Comparison of ENCODE assay signal across 16 cellular contexts in genomic region chrX:56343231-56343630, GRCh38.
DNase-seq lines count a peak whose midpoint lies in the region; ATAC-seq and TF ChIP-seq lines count a peak whose summit lies in the region.
"Had no signal": no experiment of that assay in that cellular context is flagged by ENCODE, and none has a peak within 500 bp of the region (broad histone marks: within the 10 kb centered on the region; RNA-seq: fewer than 3 reads in every experiment).

No MANE protein-coding gene starts in this region.

- no peak overlapping the region for H3K4me3 ChIP-seq in WERI-Rb-1 (ENCODE audit: low read depth, low read length)
- H3K4me3 ChIP-seq: GM23248, K562 had no signal

- H3K27me3 ChIP-seq in WERI-Rb-1 (ENCODE audit: insufficient read depth, low read depth, severe bottlenecking), result peaks cover 19% of the 10 kb centered on the region
- H3K27me3 ChIP-seq: BE2C had no signal

- no peak overlapping the region for H3K27ac ChIP-seq in WERI-Rb-1
- H3K27ac ChIP-seq: GM23248, HL-60 had no signal

- peak overlapping the region in 2 of 3 donors; percentile 4 to 33 for H3K4me3 Mint-ChIP-seq in T-cell
- no peak overlapping the region for H3K4me3 Mint-ChIP-seq in activated T-cell treated with anti-CD3 and anti-CD28 coated beads, Interleukin-2, amount 50 U/mL, for 24 hours

- H3K36me3 ChIP-seq in WERI-Rb-1, result no peaks in the 10 kb centered on the region
- H3K36me3 ChIP-seq: BE2C had no signal

- POLR2A ChIA-PET in T-cell (lab: Charles Lee), result no interaction called here

- ATAC-seq in Right ventricle myocardium inferior, result no peak
- no peak for ATAC-seq in T-cell (replicated peaks in 1 of 4)
- no peak for ATAC-seq in GM21619 (IDR thresholded peaks at IDR 0.05; ENCODE audit: unreplicated experiment)
- ATAC-seq: K562 had no signal

- no peaks in the 10 kb centered on the region for H3K9me3 ChIP-seq in WERI-Rb-1 (ENCODE audit: severe bottlenecking)
- H3K9me3 ChIP-seq: BE2C had no signal

- peaks cover 8% of the 10 kb centered on the region for H3K36me3 Mint-ChIP-seq in T-cell
- H3K36me3 Mint-ChIP-seq in activated T-cell treated with anti-CD3 and anti-CD28 coated beads, Interleukin-2, amount 50 U/mL, for 24 hours (ENCODE audit: low read depth), result no peaks in the 10 kb centered on the region

- peak overlapping the region in 1 of 2 donors; percentile 68 for H3K27ac Mint-ChIP-seq in T-cell
- no peak overlapping the region for H3K27ac Mint-ChIP-seq in activated T-cell treated with anti-CD3 and anti-CD28 coated beads, Interleukin-2, amount 50 U/mL, for 24 hours

- H3K27me3 Mint-ChIP-seq in T-cell, result peaks cover 0 to 8% of the 10 kb centered on the region in 2 donors
- peaks cover 54% of the 10 kb centered on the region for H3K27me3 Mint-ChIP-seq in activated T-cell treated with anti-CD3 and anti-CD28 coated beads, Interleukin-2, amount 50 U/mL, for 24 hours

- no peak for TF ChIP-seq CTCF in WERI-Rb-1 (IDR thresholded peaks at IDR 0.05; ENCODE audit: low read depth, low read length)

- peaks cover 0 to 8% (median 0%) of the 10 kb centered on the region in 3 donors for H3K9me3 Mint-ChIP-seq in T-cell
- H3K9me3 Mint-ChIP-seq in activated T-cell treated with anti-CD3 and anti-CD28 coated beads, Interleukin-2, amount 50 U/mL, for 24 hours, result no peaks in the 10 kb centered on the region

- intact Hi-C loops in cardiac septum (cut with DNase I) (no loop called here), Right ventricle myocardium inferior (cut with DNase I) (no loop called here)

- DNase-seq in cardiac septum (ENCODE audit: low spot score), result peak; percentile 63
- DNase-seq in Right ventricle myocardium inferior (ENCODE audit: missing footprints), result no peak
- no peak for DNase-seq in T-cell
- DNase-seq in mesenteric fat pad (ENCODE audit: low spot score), result peak; percentile 86
- DNase-seq in activated T-cell treated with anti-CD3 and anti-CD28 coated beads, Interleukin-2, amount 50 U/mL, for 24 hours, result no peak
- DNase-seq in WERI-Rb-1, result no peak
- DNase-seq: BE2C, DMS 273 treated with DMSO at 0.1 percent for 48 hours, GM23248, NCI-H1048, NCI-H146, NCI-H2081 treated with DMSO at 0.1 percent for 48 hours, NCI-H524 had no signal

- CTCF ChIA-PET in T-cell (lab: Charles Lee), result no interaction called here

- peaks cover 43 to 62% (median 46%) of the 10 kb centered on the region in 3 donors for H3K4me1 Mint-ChIP-seq in T-cell
- peaks cover 37% of the 10 kb centered on the region for H3K4me1 Mint-ChIP-seq in activated T-cell treated with anti-CD3 and anti-CD28 coated beads, Interleukin-2, amount 50 U/mL, for 24 hours (ENCODE audit: low read depth)

Comparison
In these comparisons a context has a peak if more than half of its experiments do, and no peak if none do; other contexts are left out.
1. DNase-seq: peak in cardiac septum (single experiment) and mesenteric fat pad (single experiment); none in Right ventricle myocardium inferior (single experiment), T-cell (0 of 34), activated T-cell treated with anti-CD3 and anti-CD28 coated beads, Interleukin-2, amount 50 U/mL, for 24 hours (single experiment) and WERI-Rb-1 (single experiment).